In genomic region chr7:143493755-143494154, GRCh38 we compare ENCODE assay signal across 23 cellular contexts. TPM values are rescaled to one million over a fixed set of nuclear protein-coding genes. Genes with fewer than 3 reads are reported as not detected.
DNase-seq lines count a peak whose midpoint lies in the region; ATAC-seq and TF ChIP-seq lines count a peak whose summit lies in the region.
"Had no signal": no experiment of that assay in that cellular context is flagged by ENCODE, and none has a peak within 500 bp of the region (broad histone marks: within the 10 kb centered on the region; RNA-seq: fewer than 3 reads in every experiment).

No MANE protein-coding gene starts in this region.

- H3K4me3 ChIP-seq in ACC112 (ENCODE audit: low read depth, low read length) = peak overlapping the region; percentile 5; the same call in 1 of the 2 replicates
- H3K4me3 ChIP-seq in KMS-11 (IDR thresholded peaks at IDR 0.05; ENCODE audit: insufficient read depth, low read depth, low read length) = no peak overlapping the region
- no peak overlapping the region for H3K4me3 ChIP-seq in ovary
- H3K4me3 ChIP-seq: ascending aorta, mucosa of descending colon, testis had no signal

- H4K20me1 ChIP-seq in KMS-11 (ENCODE audit: insufficient read depth) = no peaks in the 10 kb centered on the region

- ATAC-seq in effector memory CD8-positive, alpha-beta T cell (replicated peaks) = peak; percentile 24
- ATAC-seq: left lobe of liver, mucosa of descending colon had no signal

- no peaks in the 10 kb centered on the region for H3K9me3 Mint-ChIP-seq in effector memory CD8-positive, alpha-beta T cell

- H3K4me3 Mint-ChIP-seq in effector memory CD8-positive, alpha-beta T cell = no peak overlapping the region
- H3K4me3 Mint-ChIP-seq: neural crest cell had no signal

- H3K4me2 ChIP-seq in KMS-11 = peak overlapping the region; percentile 1; the same call in 1 of the 2 replicates

- no peaks in the 10 kb centered on the region for H3K9me3 ChIP-seq in ovary
- H3K9me3 ChIP-seq: ascending aorta, mucosa of descending colon, testis had no signal

- TF ChIP-seq CTCF in KMS-11 (conservative IDR thresholded peaks at IDR 0.05; ENCODE audit: low read depth, low read length) = no peak
- no peak for TF ChIP-seq CTCF in ovary (IDR thresholded peaks at IDR 0.05)

- H3K79me2 ChIP-seq in ACC112 (ENCODE audit: control insufficient read depth, insufficient read depth, low read length, unreplicated experiment) = no peaks in the 10 kb centered on the region
- no peaks in the 10 kb centered on the region for H3K79me2 ChIP-seq in KMS-11 (ENCODE audit: insufficient read depth, low read depth)

- H2AFZ ChIP-seq in ACC112 (ENCODE audit: low read length, unreplicated experiment) (peak overlapping the region; percentile 59), KMS-11 (ENCODE audit: low read depth) (0 out of 2 replicates have a peak overlapping the region, but pooled peaks have one; percentile 16)

- intact Hi-C loops in ovary (cut with DNase I) = no loop called here

- DNase-seq in EH (ENCODE audit: low read depth) = peak; percentile 34
- no peak for DNase-seq in effector memory CD8-positive, alpha-beta T cell
- no peak for DNase-seq in NK-92 treated with Interleukin-12 subunit alpha and Interleukin-12 subunit beta, amount 100 ng/mL, for 24 hours (lab: John Stamatoyannopoulos, UW)
- no peak for DNase-seq in ovary
- no peak for DNase-seq in cerebellar nuclear complex (lab: John Stamatoyannopoulos, UW)
- DNase-seq: DND-41; glutamatergic neuron; GOT3; mucosa of descending colon; NCI-H526 treated with DMSO at 0.1 percent for 48 hours; SHP77; stimulated activated CD4-positive, alpha-beta T cell treated with anti-CD3 and anti-CD28 coated beads, Interleukin-12 subunit alpha, Interleukin-12 subunit beta, amount 100 ng/mL, for 4 hours; stimulated activated CD8-positive, alpha-beta memory T cell treated with anti-CD3 and anti-CD28 coated beads, Interleukin-4, amount 100 ng/mL, for 48 hours; testis had no signal

- H3K27ac Mint-ChIP-seq in effector memory CD8-positive, alpha-beta T cell = peak overlapping the region; percentile 61 to 82

- H3K27me3 ChIP-seq in ACC112 (ENCODE audit: insufficient read depth, low read length) = no peaks in the 10 kb centered on the region
- H3K27me3 ChIP-seq in KMS-11 (ENCODE audit: insufficient read depth, low read depth) = no peaks in the 10 kb centered on the region
- H3K27me3 ChIP-seq in ovary = no peaks in the 10 kb centered on the region
- H3K27me3 ChIP-seq: ascending aorta, testis had no signal

- TF ChIP-seq EP300 in ovary (IDR thresholded peaks at IDR 0.05) = no peak

- peaks cover 7 to 13% of the 10 kb centered on the region in 2 donors for H3K4me1 Mint-ChIP-seq in effector memory CD8-positive, alpha-beta T cell (ENCODE audit: low read depth in 2 of 2)
- H3K4me1 Mint-ChIP-seq: neural crest cell had no signal

- peaks cover 11 to 12% of the 10 kb centered on the region in 2 donors for H3K27me3 Mint-ChIP-seq in effector memory CD8-positive, alpha-beta T cell

- H3K27ac ChIP-seq in ACC112 (ENCODE audit: low read depth, low read length) (0 out of 2 replicates have a peak overlapping the region, but pooled peaks have one; percentile 5), KMS-11 (no peak overlapping the region), ovary (no peak overlapping the region)
- H3K27ac ChIP-seq: ascending aorta, testis had no signal

- no peak for TF ChIP-seq POLR2A in ovary (IDR thresholded peaks at IDR 0.05)

- H3K36me3 ChIP-seq in ACC112 (ENCODE audit: insufficient read depth, low read length) (no peaks in the 10 kb centered on the region), KMS-11 (ENCODE audit: insufficient read depth) (no peaks in the 10 kb centered on the region), ovary (no peaks in the 10 kb centered on the region)
- H3K36me3 ChIP-seq: ascending aorta had no signal

- peaks cover 30% of the 10 kb centered on the region for H3K4me1 ChIP-seq in ACC112 (ENCODE audit: control insufficient read depth, insufficient read depth, low read length, unreplicated experiment)
- H3K4me1 ChIP-seq in KMS-11 (ENCODE audit: low read depth, poor library complexity, severe bottlenecking) = peaks cover 4% of the 10 kb centered on the region
- H3K4me1 ChIP-seq in ovary (ENCODE audit: insufficient read depth) = peaks cover 2% of the 10 kb centered on the region
- H3K4me1 ChIP-seq: ascending aorta, testis had no signal

- no peaks in the 10 kb centered on the region for H3K36me3 Mint-ChIP-seq in effector memory CD8-positive, alpha-beta T cell (ENCODE audit: insufficient read depth)

- no peak overlapping the region for H3K9ac ChIP-seq in KMS-11

- 63 to 84% (median 84%) methylated on average over 1 of the region's 1 CpG for WGBS in ovary, 3 donors

RNA-seq across cellular contexts. Expression of gene TAS2R41, which starts 16.1 kb away (rescaled TPM):
- under 1 TPM in 1 of 7 donors, not detected in 6; 0.50 TPM for total RNA-seq in ovary
- polyA plus RNA-seq in ovary = not detected
- total RNA-seq: ascending aorta; cerebellum; fibroblast of lung; neural crest cell; OCI-LY7; T-helper 2 cell treated with Interferon-gamma antibody and Interleukin-4, amounts not matched to agents 100 ng/mL and 5 ng/mL, for 36 hours had no signal
- polyA plus RNA-seq: fibroblast of lung had no signal

RNA-seq across cellular contexts. Expression of gene TAS2R60, which starts 50.5 kb away (rescaled TPM):
- under 1 TPM in 1 of 7 donors, not detected in 6; 0.98 TPM for total RNA-seq in ovary
- not detected for polyA plus RNA-seq in ovary
- total RNA-seq: ascending aorta; cerebellum; fibroblast of lung; neural crest cell; OCI-LY7; T-helper 2 cell treated with Interferon-gamma antibody and Interleukin-4, amounts not matched to agents 100 ng/mL and 5 ng/mL, for 36 hours; testis had no signal
- polyA plus RNA-seq: fibroblast of lung had no signal
